ENCODE assay signal across 10 cellular contexts in genomic region chr1:206495493-206496046, GRCh38. TPM values are rescaled to one million over a fixed set of nuclear protein-coding genes. Genes with fewer than 3 reads are reported as not detected.
DNase-seq lines count a peak whose midpoint lies in the region; ATAC-seq and TF ChIP-seq lines count a peak whose summit lies in the region.
"Had no signal": no experiment of that assay in that cellular context is flagged by ENCODE, and none has a peak within 500 bp of the region (broad histone marks: within the 10 kb centered on the region; RNA-seq: fewer than 3 reads in every experiment).

No MANE protein-coding gene starts in this region.

- ATAC-seq in activated naive CD4-positive, alpha-beta T cell treated with anti-CD3 and anti-CD28 coated beads, Interleukin-2, amount 50 U/mL, for 72 hours, result no peak
- ATAC-seq in GM21528 (IDR thresholded peaks at IDR 0.05; ENCODE audit: low FRiP score, unreplicated experiment), result no peak
- no peak for ATAC-seq in omental fat pad (ENCODE audit: low FRiP score)

- peaks cover 4% of the 10 kb centered on the region; the same call in 1 of the 2 replicates for H3F3A ChIP-seq in MM.1S (ENCODE audit: insufficient read depth, low read length)

- peak overlapping the region; percentile 29 to 71 for H3K27ac Mint-ChIP-seq in activated naive CD4-positive, alpha-beta T cell treated with anti-CD3 and anti-CD28 coated beads, Interleukin-2, amount 50 U/mL, for 72 hours

- H3K9ac ChIP-seq in MM.1S (ENCODE audit: low read length) (no peak overlapping the region), fibroblast of lung (ENCODE audit: insufficient read depth, low read length) (no peak overlapping the region)

- 0 out of 2 replicates have a peak overlapping the region, but pooled peaks have one; percentile 1 for H3K27ac ChIP-seq in MM.1S (ENCODE audit: low read length)
- no peak overlapping the region for H3K27ac ChIP-seq in fibroblast of lung (ENCODE audit: insufficient read depth, low read length)
- H3K27ac ChIP-seq in vagina, result peak overlapping the region; percentile 28
- H3K27ac ChIP-seq: SK-N-MC had no signal

- peak overlapping the region; percentile 22; the same call in 1 of the 2 replicates for H3K4me2 ChIP-seq in MM.1S (ENCODE audit: low read depth, low read length)
- H3K4me2 ChIP-seq in fibroblast of lung (ENCODE audit: extremely low read depth, insufficient read depth, low read length), result no peak overlapping the region

- H2AFZ ChIP-seq in MM.1S (ENCODE audit: low read length), result no peak overlapping the region
- H2AFZ ChIP-seq in fibroblast of lung (ENCODE audit: low read length), result no peak overlapping the region

- H3K4me3 ChIP-seq in MM.1S (ENCODE audit: low read length), result no peak overlapping the region
- no peak overlapping the region for H3K4me3 ChIP-seq in fibroblast of lung (replicated peaks in 1 of 4; ENCODE audit: control extremely low read depth in 1 of 4, insufficient read depth in 1 of 4, low read depth in 3 of 4, low read length in 4 of 4)
- H3K4me3 ChIP-seq in vagina, result no peak overlapping the region
- H3K4me3 ChIP-seq: left lung, SK-N-MC had no signal

- no peaks in the 10 kb centered on the region for H3K79me2 ChIP-seq in MM.1S (ENCODE audit: low read length)
- H3K79me2 ChIP-seq in fibroblast of lung (ENCODE audit: control insufficient read depth, insufficient read depth, low read length), result no peaks in the 10 kb centered on the region

- no peak for TF ChIP-seq CTCF in MM.1S (IDR thresholded peaks at IDR 0.05; ENCODE audit: low read length)
- no peak for TF ChIP-seq CTCF in fibroblast of lung (conservative IDR thresholded peaks at IDR 0.05 in 1 of 2, IDR thresholded peaks at IDR 0.05 in 1 of 2; ENCODE audit: low read depth in 1 of 2, low read length in 2 of 2)
- TF ChIP-seq CTCF in vagina (IDR thresholded peaks at IDR 0.05), result no peak
- no peak for TF ChIP-seq CTCF in omental fat pad (IDR thresholded peaks at IDR 0.05)

- no peaks in the 10 kb centered on the region for H3K9me3 Mint-ChIP-seq in activated naive CD4-positive, alpha-beta T cell treated with anti-CD3 and anti-CD28 coated beads, Interleukin-2, amount 50 U/mL, for 72 hours

- no peaks in the 10 kb centered on the region for H3K27me3 ChIP-seq in MM.1S (replicated peaks; ENCODE audit: insufficient read depth, low read length)
- H3K27me3 ChIP-seq in fibroblast of lung (ENCODE audit: control insufficient read depth, insufficient read depth, low read length), result no peaks in the 10 kb centered on the region
- no peaks in the 10 kb centered on the region for H3K27me3 ChIP-seq in vagina
- H3K27me3 ChIP-seq: left lung had no signal

- H3K9me3 ChIP-seq in MM.1S (replicated peaks; ENCODE audit: insufficient read depth, low read length), result no peaks in the 10 kb centered on the region
- no peaks in the 10 kb centered on the region for H3K9me3 ChIP-seq in fibroblast of lung (ENCODE audit: control insufficient read depth, insufficient read depth, low read depth, low read length)
- no peaks in the 10 kb centered on the region for H3K9me3 ChIP-seq in vagina
- H3K9me3 ChIP-seq: left lung had no signal

- 0 out of 2 replicates have a peak, but pooled peaks cover 2% of the 10 kb centered on the region for H3K36me3 ChIP-seq in MM.1S (replicated peaks; ENCODE audit: insufficient read depth, low read length)
- H3K36me3 ChIP-seq in fibroblast of lung (ENCODE audit: control insufficient read depth, insufficient read depth, low read length), result peaks cover 19% of the 10 kb centered on the region
- no peaks in the 10 kb centered on the region for H3K36me3 ChIP-seq in vagina

- peaks cover 7% of the 10 kb centered on the region in 2 donors for H3K36me3 Mint-ChIP-seq in activated naive CD4-positive, alpha-beta T cell treated with anti-CD3 and anti-CD28 coated beads, Interleukin-2, amount 50 U/mL, for 72 hours

- no peaks in the 10 kb centered on the region for H3K9me2 ChIP-seq in MM.1S (replicated peaks; ENCODE audit: insufficient read depth, low read length)

- intact Hi-C loops in vagina (cut with DNase I), result no loop called here

- TF ChIP-seq POLR2A in vagina (IDR thresholded peaks at IDR 0.05), result no peak

- DNase-seq in activated naive CD4-positive, alpha-beta T cell treated with anti-CD3 and anti-CD28 coated beads, Interleukin-2, amount 50 U/mL, for 72 hours (ENCODE audit: low spot score in 2 of 2), result no peak
- no peak for DNase-seq in activated naive CD4-positive, alpha-beta T cell (lab: John Stamatoyannopoulos, UW)
- DNase-seq in MM.1S (no peak), fibroblast of lung (ENCODE audit: low read depth in 2 of 2) (peak; percentile 41 to 44), vagina (ENCODE audit: extremely low spot score in 2 of 2) (no peak), NCI-H82 (lab: John Stamatoyannopoulos, UW) (no peak), omental fat pad (ENCODE audit: low spot score) (no peak)

- H4K20me1 ChIP-seq in MM.1S (ENCODE audit: insufficient read depth, low read length), result no peaks in the 10 kb centered on the region
- no peaks in the 10 kb centered on the region for H4K20me1 ChIP-seq in fibroblast of lung (ENCODE audit: control insufficient read depth, extremely low read depth, insufficient read depth, low read length)

- H3K4me1 ChIP-seq in MM.1S (ENCODE audit: low read length), result peaks cover 19% of the 10 kb centered on the region
- H3K4me1 ChIP-seq in fibroblast of lung (ENCODE audit: control insufficient read depth, extremely low read depth, insufficient read depth, low read length), result no peaks in the 10 kb centered on the region
- peaks cover 25% of the 10 kb centered on the region for H3K4me1 ChIP-seq in vagina

RNA-seq across cellular contexts. Expression of gene RASSF5, which starts 11.8 kb away (rescaled TPM):
- total RNA-seq in activated naive CD4-positive, alpha-beta T cell treated with anti-CD3 and anti-CD28 coated beads, Interleukin-2, amount 50 U/mL, for 72 hours, result 100 to 1,000 TPM; 212 to 239 TPM
- 1.8 and 3.0 TPM in 2 replicates for total RNA-seq in fibroblast of lung
- polyA plus RNA-seq in fibroblast of lung, result 1.3 and 2.2 TPM in 2 replicates
- 1.2 and 3.0 TPM in 2 replicates for polyA plus RNA-seq in fibroblast of lung (2012)
- polyA minus RNA-seq in fibroblast of lung (ENCODE audit: low replicate concordance), result 2.9 and 4.9 TPM in 2 replicates
- total RNA-seq in vagina, result 28.5 TPM
- total RNA-seq in omental fat pad, result 10 to 100 TPM in 3 of 4 donors, 1 to 10 TPM in 1; 9.7 to 16.1 (median 10.8) TPM

RNA-seq across cellular contexts. Expression of gene IKBKE, which starts 25.3 kb away (rescaled TPM):
- 10 to 100 TPM in 1 of 2 donors, 1 to 10 TPM in 1; 4.5 to 40.7 TPM for total RNA-seq in activated naive CD4-positive, alpha-beta T cell treated with anti-CD3 and anti-CD28 coated beads, Interleukin-2, amount 50 U/mL, for 72 hours
- total RNA-seq in fibroblast of lung (9.6 and 10.0 TPM in 2 replicates), vagina (10.1 TPM), omental fat pad (1 to 10 TPM; 4.3 to 8.2 (median 5.6) TPM)
- 12.4 and 13.1 TPM in 2 replicates for polyA plus RNA-seq in fibroblast of lung
- 14.2 and 16.1 TPM in 2 replicates for polyA plus RNA-seq in fibroblast of lung (2012)
- polyA minus RNA-seq in fibroblast of lung (ENCODE audit: low replicate concordance), result 12.0 and 30.6 TPM in 2 replicates

Comparison
In these comparisons a context has a peak if more than half of its experiments do, and no peak if none do; other contexts are left out.
1. DNase-seq: peak in fibroblast of lung (2 of 2); none in activated naive CD4-positive, alpha-beta T cell treated with anti-CD3 and anti-CD28 coated beads, Interleukin-2, amount 50 U/mL, for 72 hours (0 of 2), activated naive CD4-positive, alpha-beta T cell (0 of 4), MM.1S (single experiment), vagina (0 of 2), NCI-H82 (single experiment) and omental fat pad (single experiment).